ENCODE assay signal across 1 cellular context in the genomic region with DNA sequence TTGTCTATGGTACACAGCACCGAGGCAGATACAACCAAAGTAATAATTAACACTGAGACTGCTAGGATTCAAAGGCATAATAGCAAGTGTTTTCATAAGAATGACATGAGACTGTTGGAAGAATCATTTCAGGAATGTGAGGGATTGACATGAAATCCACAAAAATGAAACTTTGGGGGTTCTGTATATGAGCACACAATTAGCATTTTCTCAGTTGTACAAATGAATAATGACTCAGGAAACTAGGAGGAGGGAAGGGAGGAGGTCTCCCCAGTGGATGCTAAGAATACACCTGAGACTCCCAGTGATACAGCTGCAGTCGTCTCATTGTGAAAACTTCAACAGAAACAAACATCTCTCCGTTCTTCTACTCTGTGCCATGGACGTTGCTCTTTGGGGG.
TF ChIP-seq lines count a peak whose summit lies in the region.

No MANE protein-coding gene starts in this region.

TF ChIP-seq in GM23338, 12 proteins besides CTCF, POLR2A, EP300 and RAD21 (continued from another document):
- TF ChIP-seq, protein P1, sequence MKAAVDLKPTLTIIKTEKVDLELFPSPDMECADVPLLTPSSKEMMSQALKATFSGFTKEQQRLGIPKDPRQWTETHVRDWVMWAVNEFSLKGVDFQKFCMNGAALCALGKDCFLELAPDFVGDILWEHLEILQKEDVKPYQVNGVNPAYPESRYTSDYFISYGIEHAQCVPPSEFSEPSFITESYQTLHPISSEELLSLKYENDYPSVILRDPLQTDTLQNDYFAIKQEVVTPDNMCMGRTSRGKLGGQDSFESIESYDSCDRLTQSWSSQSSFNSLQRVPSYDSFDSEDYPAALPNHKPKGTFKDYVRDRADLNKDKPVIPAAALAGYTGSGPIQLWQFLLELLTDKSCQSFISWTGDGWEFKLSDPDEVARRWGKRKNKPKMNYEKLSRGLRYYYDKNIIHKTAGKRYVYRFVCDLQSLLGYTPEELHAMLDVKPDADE (IDR thresholded peaks at IDR 0.05), result no peak
- TF ChIP-seq ZNF331 (CRISPR knock-in tag; IDR thresholded peaks at IDR 0.05; ENCODE audit: low read depth) (no peak), NANOG (IDR thresholded peaks at IDR 0.05; ENCODE audit: borderline replicate concordance) (no peak), ZNF114 (CRISPR knock-in tag; IDR thresholded peaks at IDR 0.05) (no peak), EZH2phosphoT487 (IDR thresholded peaks at IDR 0.05; ENCODE audit: unreplicated experiment) (no peak)
- TF ChIP-seq, protein P2, sequence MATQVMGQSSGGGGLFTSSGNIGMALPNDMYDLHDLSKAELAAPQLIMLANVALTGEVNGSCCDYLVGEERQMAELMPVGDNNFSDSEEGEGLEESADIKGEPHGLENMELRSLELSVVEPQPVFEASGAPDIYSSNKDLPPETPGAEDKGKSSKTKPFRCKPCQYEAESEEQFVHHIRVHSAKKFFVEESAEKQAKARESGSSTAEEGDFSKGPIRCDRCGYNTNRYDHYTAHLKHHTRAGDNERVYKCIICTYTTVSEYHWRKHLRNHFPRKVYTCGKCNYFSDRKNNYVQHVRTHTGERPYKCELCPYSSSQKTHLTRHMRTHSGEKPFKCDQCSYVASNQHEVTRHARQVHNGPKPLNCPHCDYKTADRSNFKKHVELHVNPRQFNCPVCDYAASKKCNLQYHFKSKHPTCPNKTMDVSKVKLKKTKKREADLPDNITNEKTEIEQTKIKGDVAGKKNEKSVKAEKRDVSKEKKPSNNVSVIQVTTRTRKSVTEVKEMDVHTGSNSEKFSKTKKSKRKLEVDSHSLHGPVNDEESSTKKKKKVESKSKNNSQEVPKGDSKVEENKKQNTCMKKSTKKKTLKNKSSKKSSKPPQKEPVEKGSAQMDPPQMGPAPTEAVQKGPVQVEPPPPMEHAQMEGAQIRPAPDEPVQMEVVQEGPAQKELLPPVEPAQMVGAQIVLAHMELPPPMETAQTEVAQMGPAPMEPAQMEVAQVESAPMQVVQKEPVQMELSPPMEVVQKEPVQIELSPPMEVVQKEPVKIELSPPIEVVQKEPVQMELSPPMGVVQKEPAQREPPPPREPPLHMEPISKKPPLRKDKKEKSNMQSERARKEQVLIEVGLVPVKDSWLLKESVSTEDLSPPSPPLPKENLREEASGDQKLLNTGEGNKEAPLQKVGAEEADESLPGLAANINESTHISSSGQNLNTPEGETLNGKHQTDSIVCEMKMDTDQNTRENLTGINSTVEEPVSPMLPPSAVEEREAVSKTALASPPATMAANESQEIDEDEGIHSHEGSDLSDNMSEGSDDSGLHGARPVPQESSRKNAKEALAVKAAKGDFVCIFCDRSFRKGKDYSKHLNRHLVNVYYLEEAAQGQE (IDR thresholded peaks at IDR 0.05; ENCODE audit: unreplicated experiment), result no peak
